Comparison of ENCODE assay signal across 1 cellular context in genomic region chr2:46988733-46989481, GRCh38.
A peak's percentile ranks its signal among the peaks of the same experiment; 100 is the strongest.
TF ChIP-seq lines count a peak whose summit lies in the region.

No MANE protein-coding gene starts in this region.

TF ChIP-seq in HepG2, 621 proteins besides CTCF, POLR2A, EP300 and RAD21 (continued from another document and continues in another):
- 0 out of 2 replicates have a peak, but pooled peaks have one; percentile 39 for TF ChIP-seq ATF2 (CRISPR knock-in tag; IDR thresholded peaks at IDR 0.05)
- no peak for TF ChIP-seq CCDC6 (CRISPR knock-in tag; IDR thresholded peaks at IDR 0.05)
- TF ChIP-seq ZSCAN29 (CRISPR knock-in tag; conservative IDR thresholded peaks at IDR 0.05) = 0 out of 2 replicates have a peak, but pooled peaks have one; percentile 40
- TF ChIP-seq HNRNPLL (IDR thresholded peaks at IDR 0.05; ENCODE audit: low read depth, low read length, poor library complexity, severe bottlenecking) = no peak
- TF ChIP-seq ZBTB39 (CRISPR knock-in tag; IDR thresholded peaks at IDR 0.05) = 0 out of 2 replicates have a peak, but pooled peaks have one; percentile 15
- TF ChIP-seq ZNF709 (CRISPR knock-in tag; IDR thresholded peaks at IDR 0.05) = no peak
- TF ChIP-seq ZNF407 (CRISPR knock-in tag; IDR thresholded peaks at IDR 0.05; ENCODE audit: not compliant biosample characterization) = no peak
- TF ChIP-seq ZNF350 (CRISPR knock-in tag; IDR thresholded peaks at IDR 0.05; ENCODE audit: borderline replicate concordance, low read depth) = no peak
- TF ChIP-seq MAF1 (CRISPR knock-in tag; IDR thresholded peaks at IDR 0.05; ENCODE audit: borderline replicate concordance) = no peak
- peak; percentile 84 for TF ChIP-seq ZNF687 (CRISPR knock-in tag; IDR thresholded peaks at IDR 0.05)
- TF ChIP-seq ZBTB46 (CRISPR knock-in tag; IDR thresholded peaks at IDR 0.05; ENCODE audit: borderline replicate concordance) = no peak
- no peak for TF ChIP-seq ZNF660 (CRISPR knock-in tag; IDR thresholded peaks at IDR 0.05; ENCODE audit: borderline replicate concordance, low read depth)
- TF ChIP-seq ZNF557 (CRISPR knock-in tag; IDR thresholded peaks at IDR 0.05) = no peak
- peak; percentile 39; the same call in 1 of the 2 replicates for TF ChIP-seq ELF3 (CRISPR knock-in tag; IDR thresholded peaks at IDR 0.05)
- no peak for TF ChIP-seq JDP2 (CRISPR knock-in tag; IDR thresholded peaks at IDR 0.05; ENCODE audit: borderline replicate concordance)
- TF ChIP-seq MAFG (CRISPR knock-in tag; IDR thresholded peaks at IDR 0.05) = no peak
- no peak for TF ChIP-seq GZF1 (CRISPR knock-in tag; IDR thresholded peaks at IDR 0.05)
- TF ChIP-seq ZNF800 (CRISPR knock-in tag; IDR thresholded peaks at IDR 0.05) = no peak
- TF ChIP-seq MBNL3 (CRISPR knock-in tag; conservative IDR thresholded peaks at IDR 0.05) = no peak
- no peak for TF ChIP-seq SP1 (IDR thresholded peaks at IDR 0.05)
- no peak for TF ChIP-seq SP1 (CRISPR knock-in tag; IDR thresholded peaks at IDR 0.05)
- TF ChIP-seq TAF1 (CRISPR knock-in tag; IDR thresholded peaks at IDR 0.05) = no peak
- no peak for TF ChIP-seq ZNF20 (CRISPR knock-in tag; IDR thresholded peaks at IDR 0.05)
- TF ChIP-seq ZSCAN31 (CRISPR knock-in tag; IDR thresholded peaks at IDR 0.05; ENCODE audit: low read depth) = 0 out of 2 replicates have a peak, but pooled peaks have one; percentile 64
- 0 out of 2 replicates have a peak, but pooled peaks have one; percentile 61 for TF ChIP-seq NCOA1 (CRISPR knock-in tag; IDR thresholded peaks at IDR 0.05)
- TF ChIP-seq ZNF737 (CRISPR knock-in tag; IDR thresholded peaks at IDR 0.05; ENCODE audit: borderline replicate concordance) = no peak
- no peak for TF ChIP-seq ZNF766 (CRISPR knock-in tag; IDR thresholded peaks at IDR 0.05; ENCODE audit: borderline replicate concordance)
- TF ChIP-seq E2F1 (CRISPR knock-in tag; IDR thresholded peaks at IDR 0.05) = no peak
- no peak for TF ChIP-seq YY1 (IDR thresholded peaks at IDR 0.05; ENCODE audit: insufficient read depth, insufficient replicate concordance, low read depth, low read length)
- no peak for TF ChIP-seq SOX6 (IDR thresholded peaks at IDR 0.05)
- TF ChIP-seq SOX6 (CRISPR knock-in tag; IDR thresholded peaks at IDR 0.05) = peak; percentile 79
- TF ChIP-seq FUBP1 (CRISPR knock-in tag; IDR thresholded peaks at IDR 0.05; ENCODE audit: borderline replicate concordance) = no peak
- no peak for TF ChIP-seq TMF1 (CRISPR knock-in tag; IDR thresholded peaks at IDR 0.05; ENCODE audit: low read depth)
